ENCODE assay signal across 31 cellular contexts in the genomic region with DNA sequence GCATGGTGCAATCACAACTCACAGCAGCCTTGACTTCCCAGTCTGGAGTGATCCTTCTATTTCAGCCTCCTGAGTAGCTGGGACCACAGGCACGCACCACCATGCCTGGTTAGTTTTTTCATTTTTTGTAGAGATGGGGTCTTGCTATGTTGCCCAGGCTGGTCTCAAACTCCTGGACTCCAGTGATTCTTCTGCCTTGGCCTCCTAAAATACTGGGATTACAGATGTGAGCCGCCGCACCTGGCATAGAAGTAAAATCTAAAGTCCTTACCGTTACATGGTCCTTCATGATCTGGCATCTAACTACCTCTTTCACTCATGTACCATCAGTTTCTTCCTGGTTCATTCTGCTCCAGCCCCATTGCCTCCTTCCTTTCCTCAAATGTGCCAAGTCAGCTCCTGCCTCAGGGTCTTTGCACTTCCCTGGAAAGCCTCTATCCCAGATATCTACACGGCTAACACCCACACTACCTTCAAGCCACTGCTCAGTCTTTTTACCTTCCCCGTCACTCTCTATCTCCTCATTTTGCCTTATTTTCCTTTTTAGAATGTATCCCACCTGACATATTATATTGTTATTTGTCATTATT.
"Had no signal": no experiment of that assay in that cellular context is flagged by ENCODE, and none has a peak within 500 bp of the region (broad histone marks: within the 10 kb centered on the region; RNA-seq: fewer than 3 reads in every experiment).

No MANE protein-coding gene starts in this region.

- H3K27ac ChIP-seq: neural progenitor cell, ovary, parathyroid adenoma, psoas muscle, skin epidermis, spleen, suprapubic skin, testis, tibial artery, transverse colon, upper lobe of right lung, uterus had no signal

- H3K36me3 ChIP-seq: neural progenitor cell, ovary, spleen, suprapubic skin, tibial artery, transverse colon, upper lobe of right lung, uterus had no signal

- H3K4me1 Mint-ChIP-seq: natural killer cell; nephron; neural progenitor cell; stimulated activated memory B cell treated with anti-CD40 and anti-IgM and Interleukin-4, amounts not matched to agents 10 μg/mL and 1 μg/mL and 100 μg/mL, for 72 hours had no signal

- H3K4me3 Mint-ChIP-seq: natural killer cell; nephron; neural progenitor cell; stimulated activated memory B cell treated with anti-CD40 and anti-IgM and Interleukin-4, amounts not matched to agents 10 μg/mL and 1 μg/mL and 100 μg/mL, for 72 hours; stimulated activated naive CD8-positive, alpha-beta T cell treated with anti-CD3 and anti-CD28 coated beads, Interleukin-15, amount 100 ng/mL, for 72 hours; type B pancreatic cell had no signal

- ATAC-seq: natural killer cell; psoas muscle; right cardiac atrium; sciatic nerve; stimulated activated memory B cell treated with anti-CD40 and anti-IgM and Interleukin-4, amounts not matched to agents 10 μg/mL and 1 μg/mL and 100 μg/mL, for 72 hours; stimulated activated naive CD8-positive, alpha-beta T cell treated with anti-CD3 and anti-CD28 coated beads, Interleukin-15, amount 100 ng/mL, for 72 hours; stimulated activated naive CD8-positive, alpha-beta T cell treated with anti-CD3 and anti-CD28 coated beads, Interleukin-15, Interleukin-2, amounts not matched to agents 100 U/mL and 50 U/mL, for 24 hours; upper lobe of right lung had no signal

- H3K27me3 Mint-ChIP-seq: progenitor cell of endocrine pancreas; stimulated activated memory B cell treated with anti-CD40 and anti-IgM and Interleukin-4, amounts not matched to agents 10 μg/mL and 1 μg/mL and 100 μg/mL, for 72 hours had no signal

- H3K27ac Mint-ChIP-seq: natural killer cell; nephron; neural progenitor cell; progenitor cell of endocrine pancreas; stimulated activated memory B cell treated with anti-CD40 and anti-IgM and Interleukin-4, amounts not matched to agents 10 μg/mL and 1 μg/mL and 100 μg/mL, for 72 hours; type B pancreatic cell had no signal

- H3K4me2 ChIP-seq: neural progenitor cell, smooth muscle cell had no signal

- DNase-seq: natural killer cell; occipital lobe; ovary; posterior cingulate gyrus; psoas muscle; right cardiac atrium; spleen; stimulated activated CD4-positive, alpha-beta T cell treated with anti-CD3 and anti-CD28 coated beads, Interleukin-12 subunit alpha, Interleukin-12 subunit beta, amount 100 ng/mL, for 4 hours; stimulated activated CD4-positive, alpha-beta T cell treated with anti-CD3 and anti-CD28 coated beads, Interleukin-1b, Interleukin-23, amount 100 ng/mL, for 48 hours; stimulated activated CD4-positive, alpha-beta T cell treated with anti-CD3 and anti-CD28 coated beads, Interleukin-4, amount 100 ng/mL, for 1 hour; stimulated activated CD4-positive, alpha-beta T cell treated with anti-CD3 and anti-CD28 coated beads, Interleukin-4, amount 100 ng/mL, for 4 hours; stimulated activated CD8-positive, alpha-beta memory T cell treated with anti-CD3 and anti-CD28 coated beads, Interleukin-4, amount 100 ng/mL, for 48 hours; stimulated activated naive CD4-positive, alpha-beta T cell; stimulated activated naive CD8-positive, alpha-beta T cell treated with anti-CD3 and anti-CD28 coated beads, Interleukin-15, amount 100 ng/mL, for 72 hours; stimulated activated naive CD8-positive, alpha-beta T cell treated with anti-CD3 and anti-CD28 coated beads, Interleukin-15, Interleukin-2, amounts not matched to agents 100 U/mL and 50 U/mL, for 24 hours; substantia nigra; testis; tibial artery; transverse colon; uterus had no signal

- H3K9me3 Mint-ChIP-seq: natural killer cell; nephron; neural progenitor cell; stimulated activated memory B cell treated with anti-CD40 and anti-IgM and Interleukin-4, amounts not matched to agents 10 μg/mL and 1 μg/mL and 100 μg/mL, for 72 hours; type B pancreatic cell had no signal

- H3K4me1 ChIP-seq: neural progenitor cell, parathyroid adenoma, psoas muscle, spleen, suprapubic skin, testis, tibial artery, transverse colon, upper lobe of right lung, uterus had no signal

- H3K4me3 ChIP-seq: neural progenitor cell, ovary, psoas muscle, skin epidermis, smooth muscle cell, spleen, suprapubic skin, testis, tibial artery, transverse colon, upper lobe of right lung, uterus had no signal

- H3K36me3 Mint-ChIP-seq: natural killer cell; neural progenitor cell; stimulated activated memory B cell treated with anti-CD40 and anti-IgM and Interleukin-4, amounts not matched to agents 10 μg/mL and 1 μg/mL and 100 μg/mL, for 72 hours; type B pancreatic cell had no signal

- H3K9me3 ChIP-seq: ovary, psoas muscle, spleen, suprapubic skin, testis, tibial artery, transverse colon, upper lobe of right lung, uterus had no signal
